In the genomic region with DNA sequence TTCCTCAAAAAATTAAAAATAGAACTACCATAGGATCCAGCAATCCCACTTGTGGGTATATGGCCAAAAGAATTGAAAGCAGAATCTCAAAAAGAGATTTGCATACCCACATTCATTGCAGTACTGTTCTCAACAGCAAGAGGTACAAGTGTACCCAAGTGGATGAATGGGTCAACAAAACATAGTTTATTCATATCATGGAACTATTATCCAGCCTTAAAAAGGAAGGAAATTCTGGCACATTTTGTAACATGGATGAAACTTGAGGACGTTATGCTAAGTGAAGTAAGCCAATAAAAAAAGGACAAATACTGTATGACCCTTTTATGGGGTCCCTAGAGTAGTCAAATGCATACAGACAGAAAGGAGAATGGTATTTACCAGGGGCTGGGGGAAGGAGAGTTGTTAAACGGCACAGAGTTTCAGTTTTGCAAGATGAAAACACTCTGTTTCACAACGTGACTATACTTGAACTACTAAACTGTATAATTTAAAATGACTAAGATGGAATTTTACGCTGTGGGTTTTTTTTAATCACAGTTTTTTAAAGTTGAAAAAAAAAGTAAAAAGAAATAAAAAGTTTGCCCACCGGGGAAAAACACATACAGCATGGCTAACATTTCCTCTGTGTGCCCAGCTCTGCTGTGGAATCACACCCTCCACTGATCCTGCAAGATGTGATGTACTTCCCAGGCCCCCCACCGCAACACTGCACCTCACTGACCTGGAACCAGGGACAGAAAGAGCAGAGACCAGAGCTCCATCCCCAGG, we compare ENCODE assay signal across 10 cellular contexts. TPM values are rescaled to one million over a fixed set of nuclear protein-coding genes. Genes with fewer than 3 reads are reported as not detected.
A peak's percentile ranks its signal among the peaks of the same experiment; 100 is the strongest.
DNase-seq lines count a peak whose midpoint lies in the region; ATAC-seq and TF ChIP-seq lines count a peak whose summit lies in the region.
"Had no signal": no experiment of that assay in that cellular context is flagged by ENCODE, and none has a peak within 500 bp of the region (broad histone marks: within the 10 kb centered on the region; RNA-seq: fewer than 3 reads in every experiment).

No MANE protein-coding gene starts in this region.

- H3K9me3 ChIP-seq in OCI-LY7 (ENCODE audit: low read length) (no peaks in the 10 kb centered on the region), adrenal gland (replicated peaks in 1 of 3) (no peaks in the 10 kb centered on the region)

- TF ChIP-seq CTCF in GM06990 (IDR thresholded peaks at IDR 0.05; ENCODE audit: insufficient read depth, low read length, poor library complexity, severe bottlenecking) (peak; percentile 14), OCI-LY7 (conservative IDR thresholded peaks at IDR 0.05; ENCODE audit: low read length) (peak; percentile 50), adrenal gland (IDR thresholded peaks at IDR 0.05) (no peak)

- H4K20me1 ChIP-seq in OCI-LY7 (ENCODE audit: insufficient read depth, low read length) = no peaks in the 10 kb centered on the region

- H3K27me3 ChIP-seq in GM06990 (replicated peaks; ENCODE audit: control insufficient read depth, insufficient read depth, low read length) = no peaks in the 10 kb centered on the region
- H3K27me3 ChIP-seq in adrenal gland = no peaks in the 10 kb centered on the region

- 60 to 76% (median 72%) methylated on average over 6 of the region's 6 CpGs for WGBS in adrenal gland, 4 donors

- H3K4me3 ChIP-seq in GM06990 (replicated peaks; ENCODE audit: low read depth, low read length) (no peak overlapping the region), OCI-LY7 (ENCODE audit: low read depth, low read length, poor library complexity, severe bottlenecking) (peak overlapping the region; percentile 32), adrenal gland (no peak overlapping the region)

- H3K4me1 ChIP-seq in OCI-LY7 (ENCODE audit: insufficient read depth, low read length, poor library complexity, severe bottlenecking) (peaks cover 49% of the 10 kb centered on the region), adrenal gland (replicated peaks in 1 of 2) (no peaks in the 10 kb centered on the region)

- H3K4me2 ChIP-seq in OCI-LY7 (ENCODE audit: low read length) = peak overlapping the region; percentile 58

- no peaks in the 10 kb centered on the region for H3K9me2 ChIP-seq in OCI-LY7 (ENCODE audit: insufficient read depth, low read length)

- ATAC-seq in GM18909 (IDR thresholded peaks at IDR 0.05; ENCODE audit: poor library complexity, unreplicated experiment) = peak; percentile 70
- ATAC-seq in HG02840 (IDR thresholded peaks at IDR 0.05; ENCODE audit: low FRiP score, unreplicated experiment) = peak; percentile 64
- ATAC-seq in sciatic nerve = no peak

- CTCF ChIA-PET in OCI-LY7 (lab: Charles Lee; ENCODE audit: unreplicated experiment) = no interaction called here

- H3K79me2 ChIP-seq in OCI-LY7 (ENCODE audit: insufficient read depth, low read depth, low read length) = no peaks in the 10 kb centered on the region

- POLR2A ChIA-PET in OCI-LY7 (lab: Charles Lee) = no interaction called here

- no peak for TF ChIP-seq POLR2A in adrenal gland (IDR thresholded peaks at IDR 0.05)

- peak overlapping the region; percentile 83 for H2AFZ ChIP-seq in OCI-LY7 (ENCODE audit: low read length)

- H3K27ac ChIP-seq in OCI-LY7 (ENCODE audit: low read depth, low read length, poor library complexity, severe bottlenecking) = peak overlapping the region; percentile 55
- H3K27ac ChIP-seq in adrenal gland = no peak overlapping the region

- DNase-seq in GM06990 (ENCODE audit: extremely low read depth, insufficient read length) (peak; percentile 57), OCI-LY7 (ENCODE audit: low spot score) (peak; percentile 56), adrenal gland (no peak), sciatic nerve (ENCODE audit: low spot score) (no peak), glomerular visceral epithelial cell (ENCODE audit: extremely low spot score) (no peak), midbrain (lab: John Stamatoyannopoulos, UW) (no peak)
- DNase-seq: DMS 273 treated with DMSO at 0.1 percent for 48 hours, T-helper 9 cell had no signal

- no TSS peak for BruUV-seq in OCI-LY7 (replicated peaks; lab: Mats Ljungman, UMichigan)

- intact Hi-C loops in OCI-LY7 (cut with micrococcal nuclease; ENCODE audit: unreplicated experiment) = loop anchor here (5.0 kb wide), 1 partner anchor 65 kb away; a partner anchor contains a TSS
- intact Hi-C loops in adrenal gland (cut with DNase I) = no loop called here
- intact Hi-C loops in sciatic nerve (cut with DNase I) = no loop called here

- no peaks in the 10 kb centered on the region for H3K36me3 ChIP-seq in GM06990 (ENCODE audit: control insufficient read depth, insufficient read depth, low read length)
- H3K36me3 ChIP-seq in OCI-LY7 (ENCODE audit: insufficient read depth, low read length) = no peaks in the 10 kb centered on the region
- no peaks in the 10 kb centered on the region for H3K36me3 ChIP-seq in adrenal gland (replicated peaks in 1 of 2)

RNA-seq across cellular contexts. Expression of a gene that starts 6.1 kb away (rescaled TPM):
- total RNA-seq in OCI-LY7 (2014; rRNA removed; shearing (Covaris generic)) = 0.23 and 0.57 TPM in 2 replicates
- not detected in 2 replicates for total RNA-seq in OCI-LY7 (2022)
- 1 to 10 TPM in 2 of 8 donors, under 1 TPM in 5, not detected in 1; 0.17 to 1.3 (median 0.39) TPM for total RNA-seq in adrenal gland
- under 1 TPM; 0.40 to 0.80 (median 0.68) TPM for polyA plus RNA-seq in adrenal gland
- total RNA-seq in sciatic nerve = 3.3 TPM

Comparison
In these comparisons a context has a peak if more than half of its experiments do, and no peak if none do; other contexts are left out.
1. DNase-seq: peak in GM06990 (single experiment) and OCI-LY7 (single experiment); none in adrenal gland (0 of 7), sciatic nerve (single experiment), glomerular visceral epithelial cell (single experiment) and midbrain (single experiment).
2. CTCF ChIP-seq: peak in GM06990 (single experiment) and OCI-LY7 (single experiment); none in adrenal gland (0 of 6).